22 cellular contexts compared by ENCODE assay signal in genomic region chrX:71320126-71320525, GRCh38. TPM values are rescaled to one million over a fixed set of nuclear protein-coding genes. Genes with fewer than 3 reads are reported as not detected.
DNase-seq lines count a peak whose midpoint lies in the region; ATAC-seq and TF ChIP-seq lines count a peak whose summit lies in the region.
"Had no signal": no experiment of that assay in that cellular context is flagged by ENCODE, and none has a peak within 500 bp of the region (broad histone marks: within the 10 kb centered on the region; RNA-seq: fewer than 3 reads in every experiment).

No MANE protein-coding gene starts in this region.

- no peak overlapping the region for H3K4me3 Mint-ChIP-seq in CD14-positive monocyte
- H3K4me3 Mint-ChIP-seq: CD4-positive, alpha-beta T cell; IgD-negative memory B cell had no signal

- peaks cover 6% of the 10 kb centered on the region for H3K4me1 Mint-ChIP-seq in CD14-positive monocyte

- DNase-seq in CD14-positive monocyte (ENCODE audit: low spot score) (no peak), Kasumi-1 (lab: John Stamatoyannopoulos, UW) (peak; percentile 68 to 74), SKM-1 (lab: John Stamatoyannopoulos, UW; ENCODE audit: unreplicated experiment) (peak; percentile 6), myocyte (ENCODE audit: low read depth) (peak; percentile 78), NCI-H446 treated with DMSO at 0.1 percent for 48 hours (lab: John Stamatoyannopoulos, UW) (no peak), NCI-H2196 (lab: John Stamatoyannopoulos, UW; ENCODE audit: unreplicated experiment) (no peak)
- DNase-seq: ACHN; Caco-2; CD4-positive, alpha-beta T cell; GDM1; H7; MM.1S; NCI-H1417; NCI-H187; NCI-H2107; NCI-H345; NCI-H526; RPMI8226; SJCRH30; SW 1271 had no signal

- ATAC-seq in GM19324 (IDR thresholded peaks at IDR 0.05; ENCODE audit: low FRiP score, unreplicated experiment): no peak

- no peak for TF ChIP-seq CTCF in CD14-positive monocyte (IDR thresholded peaks at IDR 0.05)

- H3K27me3 Mint-ChIP-seq in CD14-positive monocyte (ENCODE audit: low read depth in 3 of 3): peaks cover 0 to 1% (median 0%) of the 10 kb centered on the region in 3 donors
- H3K27me3 Mint-ChIP-seq: CD4-positive, alpha-beta T cell; IgD-negative memory B cell had no signal

- peaks cover 0 to 1% of the 10 kb centered on the region in 2 donors for H3K36me3 Mint-ChIP-seq in CD14-positive monocyte
- H3K36me3 Mint-ChIP-seq: IgD-negative memory B cell had no signal

- peak overlapping the region in 4 of 7 donors; percentile 6 to 87 (median 52) for H3K27ac Mint-ChIP-seq in CD14-positive monocyte
- H3K27ac Mint-ChIP-seq: CD4-positive, alpha-beta T cell; IgD-negative memory B cell had no signal

- intact Hi-C loops in CD14-positive monocyte (cut with micrococcal nuclease): no loop called here

- H3K9me3 Mint-ChIP-seq in CD14-positive monocyte: peaks cover 0 to 16% (median 1%) of the 10 kb centered on the region in 7 donors
- H3K9me3 Mint-ChIP-seq: CD4-positive, alpha-beta T cell had no signal

RNA-seq across cellular contexts. Expression of gene ITGB1BP2, which starts 18.6 kb away (rescaled TPM):
- polyA plus RNA-seq in CD14-positive monocyte: not detected
- total RNA-seq in myocyte: 109 and 135 TPM in 2 replicates
- 51.2 TPM for polyA plus RNA-seq in myocyte (2012)
- polyA plus RNA-seq: IgD-negative memory B cell had no signal

RNA-seq across cellular contexts. Expression of gene NONO, which starts 36.7 kb away (rescaled TPM):
- 100 to 1,000 TPM; 111 to 122 TPM for polyA plus RNA-seq in CD14-positive monocyte
- total RNA-seq in myocyte: 373 and 376 TPM in 2 replicates
- 245 TPM for polyA plus RNA-seq in myocyte (2012)

RNA-seq across cellular contexts. Expression of gene TAF1, which starts 46.0 kb away (rescaled TPM):
- polyA plus RNA-seq in CD14-positive monocyte: 1 to 10 TPM; 4.0 to 5.2 TPM
- total RNA-seq in myocyte: 16.0 and 22.0 TPM in 2 replicates
- 11.7 TPM for polyA plus RNA-seq in myocyte (2012)

Comparison
In these comparisons a context has a peak if more than half of its experiments do, and no peak if none do; other contexts are left out.
1. DNase-seq: peak in Kasumi-1 (2 of 2), SKM-1 (single experiment) and myocyte (single experiment); none in CD14-positive monocyte (single experiment), NCI-H446 treated with DMSO at 0.1 percent for 48 hours (single experiment) and NCI-H2196 (single experiment).